Comparison of ENCODE assay signal across 8 cellular contexts in the genomic region with DNA sequence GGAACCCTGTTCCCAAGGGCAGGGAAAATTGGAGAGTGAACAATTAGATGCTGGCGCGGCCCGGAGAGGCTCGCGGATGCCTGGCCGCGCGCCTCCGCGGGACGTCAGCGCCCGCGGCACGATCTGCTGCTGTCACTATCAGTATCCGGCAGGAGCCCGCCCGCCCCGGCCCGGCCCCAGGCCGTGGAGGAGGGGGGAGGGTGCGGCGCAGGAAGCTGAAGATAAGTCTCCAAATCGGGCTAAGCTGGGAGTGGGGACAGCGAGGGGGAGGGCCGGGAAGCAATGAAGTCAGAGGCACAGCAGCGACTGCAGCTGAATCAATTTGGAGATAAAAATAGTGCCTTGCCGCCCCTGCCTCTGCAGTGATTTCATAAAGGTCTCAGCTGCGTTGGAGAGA.
DNase-seq lines count a peak whose midpoint lies in the region; ATAC-seq and TF ChIP-seq lines count a peak whose summit lies in the region.

No MANE protein-coding gene starts in this region.

- H3K27me3 ChIP-seq in muscle layer of duodenum (ENCODE audit: low read depth, low read length): no peaks in the 10 kb centered on the region

- TF ChIP-seq CTCF in fibroblast of mammary gland (conservative IDR thresholded peaks at IDR 0.05; ENCODE audit: control insufficient read depth, insufficient read depth, low read depth, low read length): no peak

- no peaks in the 10 kb centered on the region for H3K4me1 Mint-ChIP-seq in activated T-helper 2 cell treated with anti-CD3 and anti-CD28 coated beads, Interferon-gamma antibody, Interleukin-2, Interleukin-4, amounts not matched to agents 10 μg/mL and 5 μg/mL and 100 μg/mL, durations not matched to agents 14 hours and 24 hours and 36 hours (ENCODE audit: low read depth)

- intact Hi-C loops in activated T-helper 2 cell treated with anti-CD3 and anti-CD28 coated beads, Interferon-gamma antibody, Interleukin-2, Interleukin-4, amounts not matched to agents 10 μg/mL and 5 μg/mL and 100 μg/mL, durations not matched to agents 14 hours and 24 hours and 36 hours (cut with micrococcal nuclease): loop anchor here (10.0 kb wide), 1 partner anchor 649 kb away; no protein-coding TSS in a partner anchor

- H3K9me3 ChIP-seq in muscle layer of duodenum (ENCODE audit: control insufficient read depth in 1 of 2, low read length in 2 of 2): no peaks in the 10 kb centered on the region

- no peak overlapping the region for H3K27ac Mint-ChIP-seq in activated T-helper 2 cell treated with anti-CD3 and anti-CD28 coated beads, Interferon-gamma antibody, Interleukin-2, Interleukin-4, amounts not matched to agents 10 μg/mL and 5 μg/mL and 100 μg/mL, durations not matched to agents 14 hours and 24 hours and 36 hours

- peak; percentile 77 for DNase-seq in NCI-H2227 treated with DMSO at 0.1 percent for 48 hours (lab: John Stamatoyannopoulos, UW)
- peak; percentile 22 for DNase-seq in activated T-helper 2 cell treated with anti-CD3 and anti-CD28 coated beads, Interferon-gamma antibody, Interleukin-2, Interleukin-4, amounts not matched to agents 10 μg/mL and 5 μg/mL and 100 μg/mL, durations not matched to agents 14 hours and 24 hours and 36 hours (ENCODE audit: low spot score)
- peak; percentile 38 for DNase-seq in fibroblast of mammary gland (ENCODE audit: low read depth)
- DNase-seq in stimulated activated CD8-positive, alpha-beta memory T cell treated with anti-CD3 and anti-CD28 coated beads, Interleukin-7, amount 100 ng/mL, for 4 hours (ENCODE audit: low read depth in 2 of 2): peak; percentile 8 to 19
- no peak for DNase-seq in NCI-H187 (lab: John Stamatoyannopoulos, UW)

- peak overlapping the region; percentile 26 for H3K4me3 Mint-ChIP-seq in activated T-helper 2 cell treated with anti-CD3 and anti-CD28 coated beads, Interferon-gamma antibody, Interleukin-2, Interleukin-4, amounts not matched to agents 10 μg/mL and 5 μg/mL and 100 μg/mL, durations not matched to agents 14 hours and 24 hours and 36 hours (ENCODE audit: low read depth)

- H3K27me3 Mint-ChIP-seq in activated T-helper 2 cell treated with anti-CD3 and anti-CD28 coated beads, Interferon-gamma antibody, Interleukin-2, Interleukin-4, amounts not matched to agents 10 μg/mL and 5 μg/mL and 100 μg/mL, durations not matched to agents 14 hours and 24 hours and 36 hours (ENCODE audit: low read depth): peaks cover 40% of the 10 kb centered on the region

- H3K4me3 ChIP-seq in fibroblast of mammary gland (ENCODE audit: control insufficient read depth, low read depth, low read length): peak overlapping the region; percentile 51
- H3K4me3 ChIP-seq in muscle layer of duodenum (ENCODE audit: low read depth in 1 of 2, low read length in 2 of 2): peak overlapping the region; percentile 51 to 63

- peaks cover 0 to 6% of the 10 kb centered on the region in 2 donors for H3K4me1 ChIP-seq in muscle layer of duodenum (ENCODE audit: control insufficient read depth in 1 of 2, insufficient read depth in 2 of 2, low read length in 2 of 2)

- no peaks in the 10 kb centered on the region for H3K36me3 ChIP-seq in muscle layer of duodenum (ENCODE audit: control insufficient read depth in 1 of 2, insufficient read depth in 2 of 2, low read length in 2 of 2)

- no peak overlapping the region for H3K27ac ChIP-seq in muscle layer of duodenum (ENCODE audit: low read length)

- no peaks in the 10 kb centered on the region for H3K9me3 Mint-ChIP-seq in activated T-helper 2 cell treated with anti-CD3 and anti-CD28 coated beads, Interferon-gamma antibody, Interleukin-2, Interleukin-4, amounts not matched to agents 10 μg/mL and 5 μg/mL and 100 μg/mL, durations not matched to agents 14 hours and 24 hours and 36 hours

- H3K36me3 Mint-ChIP-seq in activated T-helper 2 cell treated with anti-CD3 and anti-CD28 coated beads, Interferon-gamma antibody, Interleukin-2, Interleukin-4, amounts not matched to agents 10 μg/mL and 5 μg/mL and 100 μg/mL, durations not matched to agents 14 hours and 24 hours and 36 hours (ENCODE audit: low read depth): no peaks in the 10 kb centered on the region

- peak; percentile 55 for ATAC-seq in GM19023 (IDR thresholded peaks at IDR 0.05; ENCODE audit: unreplicated experiment)
- no peak for ATAC-seq in HG03457 (IDR thresholded peaks at IDR 0.05; ENCODE audit: unreplicated experiment)

Comparison
In these comparisons a context has a peak if more than half of its experiments do, and no peak if none do; other contexts are left out.
1. DNase-seq: peak in NCI-H2227 treated with DMSO at 0.1 percent for 48 hours (single experiment), activated T-helper 2 cell treated with anti-CD3 and anti-CD28 coated beads, Interferon-gamma antibody, Interleukin-2, Interleukin-4, amounts not matched to agents 10 μg/mL and 5 μg/mL and 100 μg/mL, durations not matched to agents 14 hours and 24 hours and 36 hours (single experiment), fibroblast of mammary gland (single experiment) and stimulated activated CD8-positive, alpha-beta memory T cell treated with anti-CD3 and anti-CD28 coated beads, Interleukin-7, amount 100 ng/mL, for 4 hours (2 of 2); none in NCI-H187 (0 of 2).